Comparison of ENCODE assay signal across 13 cellular contexts in the genomic region with DNA sequence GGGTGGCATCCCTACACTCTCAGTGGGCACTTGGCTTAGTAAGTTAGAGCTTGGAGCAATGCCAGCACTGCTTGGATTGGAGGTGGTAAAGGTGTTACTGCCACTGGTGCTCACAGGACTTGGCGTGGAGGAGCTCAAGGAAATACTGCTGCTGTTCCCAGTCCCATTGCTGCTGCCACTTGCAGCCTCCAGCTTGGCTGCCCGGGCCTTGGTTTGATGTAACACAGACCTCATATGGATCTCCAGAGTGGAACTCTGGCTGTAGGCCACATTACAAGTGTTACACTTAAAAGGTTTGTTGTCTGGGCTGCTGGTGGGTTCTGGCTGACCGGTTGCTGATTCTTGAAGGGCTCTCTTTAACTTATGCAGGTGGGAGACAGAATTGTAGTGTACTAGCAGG.
"Had no signal": no experiment of that assay in that cellular context is flagged by ENCODE, and none has a peak within 500 bp of the region (broad histone marks: within the 10 kb centered on the region; RNA-seq: fewer than 3 reads in every experiment).

No MANE protein-coding gene starts in this region.

- ATAC-seq: activated naive CD4-positive, alpha-beta T cell treated with anti-CD3 and anti-CD28 coated beads, Interleukin-2, amount 50 U/mL, for 72 hours; naive thymus-derived CD8-positive, alpha-beta T cell had no signal

- H3K9me3 ChIP-seq: neutrophil had no signal

- H3K4me3 Mint-ChIP-seq: activated B cell treated with CpG ODN at 0.5 μM for 24 hours; activated CD4-positive, alpha-beta T cell treated with anti-CD3 and anti-CD28 coated beads, Interleukin-2, amount 10 ng/mL, durations not matched to agents 7 days and 5 days; brain; naive thymus-derived CD8-positive, alpha-beta T cell had no signal

- H3K27me3 ChIP-seq: neutrophil had no signal

- H3K4me1 Mint-ChIP-seq: activated B cell treated with CpG ODN at 0.5 μM for 24 hours; activated CD4-positive, alpha-beta T cell treated with anti-CD3 and anti-CD28 coated beads, Interleukin-2, amount 10 ng/mL, durations not matched to agents 7 days and 5 days had no signal

- H3K36me3 ChIP-seq: neutrophil had no signal

- H3K36me3 Mint-ChIP-seq: activated naive CD4-positive, alpha-beta T cell treated with anti-CD3 and anti-CD28 coated beads, Interleukin-2, amount 50 U/mL, for 72 hours had no signal

- DNase-seq: activated B cell treated with CpG ODN at 0.5 μM for 24 hours; activated CD4-positive, alpha-beta T cell treated with anti-CD3 and anti-CD28 coated beads, Interleukin-2, amount 10 ng/mL, durations not matched to agents 7 days and 5 days; activated CD8-positive, alpha-beta memory T cell treated with anti-CD3 and anti-CD28 coated beads for 24 hours; activated effector memory CD4-positive, alpha-beta T cell treated with Interleukin-2 at 50 U/mL for 16 hours; activated T-cell treated with anti-CD3 and anti-CD28 coated beads for 4 hours; amniotic stem cell; naive thymus-derived CD8-positive, alpha-beta T cell; small intestine; T-helper 2 cell; trophoblast cell had no signal

- H3K27ac Mint-ChIP-seq: activated B cell treated with CpG ODN at 0.5 μM for 24 hours; activated CD4-positive, alpha-beta T cell treated with anti-CD3 and anti-CD28 coated beads, Interleukin-2, amount 10 ng/mL, durations not matched to agents 7 days and 5 days; activated naive CD4-positive, alpha-beta T cell treated with anti-CD3 and anti-CD28 coated beads, Interleukin-2, amount 50 U/mL, for 72 hours; naive thymus-derived CD8-positive, alpha-beta T cell had no signal

- H3K27ac ChIP-seq: neutrophil had no signal

- H3K27me3 Mint-ChIP-seq: activated B cell treated with CpG ODN at 0.5 μM for 24 hours; activated CD4-positive, alpha-beta T cell treated with anti-CD3 and anti-CD28 coated beads, Interleukin-2, amount 10 ng/mL, durations not matched to agents 7 days and 5 days had no signal

- H3K9me3 Mint-ChIP-seq: activated B cell treated with CpG ODN at 0.5 μM for 24 hours; activated CD4-positive, alpha-beta T cell treated with anti-CD3 and anti-CD28 coated beads, Interleukin-2, amount 10 ng/mL, durations not matched to agents 7 days and 5 days; activated naive CD4-positive, alpha-beta T cell treated with anti-CD3 and anti-CD28 coated beads, Interleukin-2, amount 50 U/mL, for 72 hours; naive thymus-derived CD8-positive, alpha-beta T cell had no signal
